In the genomic region with DNA sequence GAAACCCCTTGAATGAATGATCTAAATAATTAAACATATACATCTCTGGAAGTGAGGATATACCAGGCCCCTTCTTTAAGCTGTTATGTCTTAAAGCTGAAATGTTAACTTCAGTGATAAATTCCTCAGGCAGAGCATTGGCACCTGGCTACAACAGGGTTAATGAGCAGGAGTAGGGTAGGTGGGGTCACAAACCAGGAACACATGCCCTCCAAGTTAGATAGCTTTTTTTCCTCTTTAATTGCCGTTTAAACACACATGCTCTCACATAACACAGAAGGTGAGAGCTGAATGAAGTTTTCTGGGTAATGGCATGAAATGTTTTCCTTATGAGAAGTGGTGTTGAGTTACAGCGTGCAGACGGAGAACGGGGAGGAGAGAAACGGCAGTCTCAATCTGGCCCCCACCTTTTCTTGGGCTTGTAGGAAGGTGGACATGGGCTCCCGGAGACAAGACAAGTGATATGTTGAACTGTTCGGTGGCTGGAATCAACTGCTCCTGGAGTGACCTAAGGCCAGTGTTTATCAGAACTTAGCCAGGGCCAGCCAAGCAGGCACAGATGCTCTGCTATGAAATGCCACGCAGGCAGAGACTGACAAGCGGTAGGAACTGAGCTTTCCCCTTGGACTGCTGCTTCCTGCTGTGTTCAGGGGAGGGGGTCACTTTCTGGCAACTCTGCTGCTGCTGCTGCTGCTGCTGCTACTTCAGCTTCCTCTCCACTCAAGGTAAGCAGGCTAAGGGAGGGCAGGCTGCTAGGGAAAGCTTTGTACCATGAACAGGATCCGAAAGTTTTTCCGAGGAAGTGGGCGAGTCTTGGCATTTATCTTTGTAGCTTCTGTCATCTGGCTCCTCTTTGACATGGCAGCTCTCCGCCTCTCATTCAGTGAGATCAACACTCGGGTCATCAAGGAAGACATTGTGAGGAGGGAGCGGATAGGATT, we compare ENCODE assay signal across 8 cellular contexts. TPM values are rescaled to one million over a fixed set of nuclear protein-coding genes. Genes with fewer than 3 reads are reported as not detected.
DNase-seq lines count a peak whose midpoint lies in the region; ATAC-seq and TF ChIP-seq lines count a peak whose summit lies in the region.

A gene with protein sequence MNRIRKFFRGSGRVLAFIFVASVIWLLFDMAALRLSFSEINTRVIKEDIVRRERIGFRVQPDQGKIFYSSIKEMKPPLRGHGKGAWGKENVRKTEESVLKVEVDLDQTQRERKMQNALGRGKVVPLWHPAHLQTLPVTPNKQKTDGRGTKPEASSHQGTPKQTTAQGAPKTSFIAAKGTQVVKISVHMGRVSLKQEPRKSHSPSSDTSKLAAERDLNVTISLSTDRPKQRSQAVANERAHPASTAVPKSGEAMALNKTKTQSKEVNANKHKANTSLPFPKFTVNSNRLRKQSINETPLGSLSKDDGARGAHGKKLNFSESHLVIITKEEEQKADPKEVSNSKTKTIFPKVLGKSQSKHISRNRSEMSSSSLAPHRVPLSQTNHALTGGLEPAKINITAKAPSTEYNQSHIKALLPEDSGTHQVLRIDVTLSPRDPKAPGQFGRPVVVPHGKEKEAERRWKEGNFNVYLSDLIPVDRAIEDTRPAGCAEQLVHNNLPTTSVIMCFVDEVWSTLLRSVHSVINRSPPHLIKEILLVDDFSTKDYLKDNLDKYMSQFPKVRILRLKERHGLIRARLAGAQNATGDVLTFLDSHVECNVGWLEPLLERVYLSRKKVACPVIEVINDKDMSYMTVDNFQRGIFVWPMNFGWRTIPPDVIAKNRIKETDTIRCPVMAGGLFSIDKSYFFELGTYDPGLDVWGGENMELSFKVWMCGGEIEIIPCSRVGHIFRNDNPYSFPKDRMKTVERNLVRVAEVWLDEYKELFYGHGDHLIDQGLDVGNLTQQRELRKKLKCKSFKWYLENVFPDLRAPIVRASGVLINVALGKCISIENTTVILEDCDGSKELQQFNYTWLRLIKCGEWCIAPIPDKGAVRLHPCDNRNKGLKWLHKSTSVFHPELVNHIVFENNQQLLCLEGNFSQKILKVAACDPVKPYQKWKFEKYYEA (plus strand): TSS at position 394 of the 941 bp plus-strand sequence. CDS start 378 bp downstream, at position 772.

- POLR2A ChIA-PET in CD8-positive, alpha-beta T cell (lab: Charles Lee) = no interaction called here

- H2AFZ ChIP-seq in OCI-LY3 (ENCODE audit: low read depth, low read length) (peak within 1 kb of the TSS; percentile 22), osteoblast (ENCODE audit: low read length) (peak within 1 kb of the TSS; percentile 89)

- H3K27ac Mint-ChIP-seq in CD8-positive, alpha-beta T cell = no peak within 1 kb of the TSS

- peak within 1 kb of the TSS; percentile 19 for H3K4me2 ChIP-seq in OCI-LY3 (ENCODE audit: low read length)
- H3K4me2 ChIP-seq in osteoblast (ENCODE audit: insufficient read depth, low read length) = peak within 1 kb of the TSS; percentile 92

- peak within 1 kb of the TSS; percentile 92 for H3K27ac ChIP-seq in OCI-LY3 (ENCODE audit: low read length)
- peak within 1 kb of the TSS; percentile 91 for H3K27ac ChIP-seq in osteoblast (ENCODE audit: low read depth, low read length)
- H3K27ac ChIP-seq in CD8-positive, alpha-beta T cell (ENCODE audit: low read depth, low read length) = no peak within 1 kb of the TSS
- no peak within 1 kb of the TSS for H3K27ac ChIP-seq in testis

- WGBS in testis, 2 donors = 29 to 42% methylated on average over 15 of the region's 15 CpGs

- H3K27me3 Mint-ChIP-seq in CD8-positive, alpha-beta T cell (ENCODE audit: low read depth) = peaks cover 4% of the 10 kb centered on the region

- no peak for TF ChIP-seq POLR2A in testis (IDR thresholded peaks at IDR 0.05)

- no peaks in the 10 kb centered on the region for H3K36me3 ChIP-seq in OCI-LY3 (replicated peaks; ENCODE audit: low read depth, low read length)
- H3K36me3 ChIP-seq in osteoblast (ENCODE audit: insufficient read depth, low read length) = no peaks in the 10 kb centered on the region
- no peaks in the 10 kb centered on the region for H3K36me3 ChIP-seq in CD8-positive, alpha-beta T cell (ENCODE audit: insufficient read depth, low read length)
- no peaks in the 10 kb centered on the region for H3K36me3 ChIP-seq in testis (ENCODE audit: low read depth, missing control alignments)

- no peaks in the 10 kb centered on the region for H3K9me3 ChIP-seq in OCI-LY3 (ENCODE audit: insufficient read depth, low read length)
- H3K9me3 ChIP-seq in osteoblast (ENCODE audit: low read depth, low read length) = no peaks in the 10 kb centered on the region
- no peaks in the 10 kb centered on the region for H3K9me3 ChIP-seq in CD8-positive, alpha-beta T cell (ENCODE audit: low read length)
- H3K9me3 ChIP-seq in testis = no peaks in the 10 kb centered on the region

- no peaks in the 10 kb centered on the region for H3K36me3 Mint-ChIP-seq in CD8-positive, alpha-beta T cell

- H3K4me3 ChIP-seq in OCI-LY3 (ENCODE audit: low read length) = no peak within 1 kb of the TSS
- peak within 1 kb of the TSS; percentile 53 for H3K4me3 ChIP-seq in fibroblast of the aortic adventitia (ENCODE audit: low read depth, low read length)
- peak within 1 kb of the TSS; percentile 78 for H3K4me3 ChIP-seq in osteoblast (ENCODE audit: insufficient read depth, low read length)
- H3K4me3 ChIP-seq in CD8-positive, alpha-beta T cell (ENCODE audit: low read depth, low read length) = no peak within 1 kb of the TSS
- H3K4me3 ChIP-seq in testis = no peak within 1 kb of the TSS

- H3K27me3 ChIP-seq in OCI-LY3 (ENCODE audit: low read depth, low read length) = no peaks in the 10 kb centered on the region
- H3K27me3 ChIP-seq in osteoblast (ENCODE audit: insufficient read depth, low read length) = no peaks in the 10 kb centered on the region
- H3K27me3 ChIP-seq in CD8-positive, alpha-beta T cell (ENCODE audit: insufficient read depth, low read length) = no peaks in the 10 kb centered on the region
- no peaks in the 10 kb centered on the region for H3K27me3 ChIP-seq in testis

- CTCF ChIA-PET in CD8-positive, alpha-beta T cell (lab: Charles Lee) = no interaction called here

- TF ChIP-seq CTCF in OCI-LY3 (IDR thresholded peaks at IDR 0.05; ENCODE audit: low read depth, low read length) = no peak
- no peak for TF ChIP-seq CTCF in fibroblast of the aortic adventitia (IDR thresholded peaks at IDR 0.05; ENCODE audit: insufficient read depth, low read length)
- no peak for TF ChIP-seq CTCF in osteoblast (IDR thresholded peaks at IDR 0.05; ENCODE audit: extremely low read depth, low read depth, low read length)
- no peak for TF ChIP-seq CTCF in CD8-positive, alpha-beta T cell (IDR thresholded peaks at IDR 0.05)
- no peak for TF ChIP-seq CTCF in testis (IDR thresholded peaks at IDR 0.05)

- no peak within 1 kb of the TSS for H3K4me3 Mint-ChIP-seq in CD8-positive, alpha-beta T cell

- H3K4me1 Mint-ChIP-seq in CD8-positive, alpha-beta T cell (ENCODE audit: low read depth) = peaks cover 6% of the 10 kb centered on the region

- H3K79me2 ChIP-seq in OCI-LY3 (ENCODE audit: low read length) = no peaks in the 10 kb centered on the region
- peaks cover 60% of the 10 kb centered on the region for H3K79me2 ChIP-seq in osteoblast (ENCODE audit: insufficient read depth, low read length)

- H3K4me1 ChIP-seq in OCI-LY3 (ENCODE audit: low read length) = peaks cover 65% of the 10 kb centered on the region
- peaks cover 59% of the 10 kb centered on the region for H3K4me1 ChIP-seq in osteoblast (ENCODE audit: insufficient read depth, low read length)
- H3K4me1 ChIP-seq in CD8-positive, alpha-beta T cell (ENCODE audit: insufficient read depth, low read length) = no peaks in the 10 kb centered on the region
- H3K4me1 ChIP-seq in testis = no peaks in the 10 kb centered on the region

- no peaks in the 10 kb centered on the region for H3K9me3 Mint-ChIP-seq in CD8-positive, alpha-beta T cell

- no peak for ATAC-seq in CD8-positive, alpha-beta T cell

- intact Hi-C loops in CD8-positive, alpha-beta T cell (cut with DNase I, micrococcal nuclease) = no loop called here
- intact Hi-C loops in testis (cut with DNase I; ENCODE audit: low total_unique reads) = no loop called here

- DNase-seq in ELF-1 (ENCODE audit: low read depth, low spot score) (peak; percentile 60), fibroblast of the aortic adventitia (ENCODE audit: low read depth) (peak; percentile 57), osteoblast (ENCODE audit: insufficient read length, low spot score, missing footprints) (peak; percentile 58), testis (no peak)
- no peak for DNase-seq in stimulated activated naive CD4-positive, alpha-beta T cell treated with Interleukin-2 at 50 U/mL for 16 hours (lab: John Stamatoyannopoulos, UW)
- DNase-seq in CD8-positive, alpha-beta T cell = no peak
- DNase-seq in activated CD4-positive, alpha-beta T cell treated with anti-CD3 and anti-CD28 coated beads for 4 hours = no peak

- peak within 1 kb of the TSS; percentile 40; the same call in 1 of the 2 replicates for H3K9ac ChIP-seq in OCI-LY3 (ENCODE audit: low read length)

- H4K20me1 ChIP-seq in OCI-LY3 (ENCODE audit: insufficient read depth, low read length) = no peaks in the 10 kb centered on the region
- no peaks in the 10 kb centered on the region for H4K20me1 ChIP-seq in osteoblast (ENCODE audit: insufficient read depth, low read length)

RNA-seq across cellular contexts. Expression of the gene that starts here (rescaled TPM):
- total RNA-seq in fibroblast of the aortic adventitia (ENCODE audit: low replicate concordance) (11.4 and 38.3 TPM in 2 replicates), osteoblast (56.5 and 75.7 TPM in 2 replicates), testis (under 1 TPM; 0.06 to 0.08 TPM)
- total RNA-seq in CD8-positive, alpha-beta T cell = not detected
- 0.45 TPM for polyA plus RNA-seq in testis (ENCODE audit: insufficient read depth, low read depth, low replicate concordance)

Comparison
In these comparisons a context has a peak if more than half of its experiments do, and no peak if none do; other contexts are left out.
1. RNA of the gene that starts here (total RNA-seq): 56.5 to 75.7 TPM in osteoblast and 11.4 to 38.3 TPM in fibroblast of the aortic adventitia; 0.06 to 0.08 TPM in testis and not detected in CD8-positive, alpha-beta T cell; every median in the first group is over 10 times any median in the second.
2. DNase-seq: peak in ELF-1 (single experiment), fibroblast of the aortic adventitia (single experiment) and osteoblast (single experiment); none in stimulated activated naive CD4-positive, alpha-beta T cell treated with Interleukin-2 at 50 U/mL for 16 hours (single experiment), CD8-positive, alpha-beta T cell (0 of 7), testis (single experiment) and activated CD4-positive, alpha-beta T cell treated with anti-CD3 and anti-CD28 coated beads for 4 hours (0 of 2).
3. H3K27ac ChIP-seq: peak in OCI-LY3 (single experiment) and osteoblast (single experiment); none in CD8-positive, alpha-beta T cell (single experiment) and testis (0 of 2).
4. H3K4me3 ChIP-seq: peak in fibroblast of the aortic adventitia (single experiment) and osteoblast (single experiment); none in OCI-LY3 (single experiment), CD8-positive, alpha-beta T cell (single experiment) and testis (0 of 2).